8 cellular contexts compared by ENCODE assay signal in the genomic region with DNA sequence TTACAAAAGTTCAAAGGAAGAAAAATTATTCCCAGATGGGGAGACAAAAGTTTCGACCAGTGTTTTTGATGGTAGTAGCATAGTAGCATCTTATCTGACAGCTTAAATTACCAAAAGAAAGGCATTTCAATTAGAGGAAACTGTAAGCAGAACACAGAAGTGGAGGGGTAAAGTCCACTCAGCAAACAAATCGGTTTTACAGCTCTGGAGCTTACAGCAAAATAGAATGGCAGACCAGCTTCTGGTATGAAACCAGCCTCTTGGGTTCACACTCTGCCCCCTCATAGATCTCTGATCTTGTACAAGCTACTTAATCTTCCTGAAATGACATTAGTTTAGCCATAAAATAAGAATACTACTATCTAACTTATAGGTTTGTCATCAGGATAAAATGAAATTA.
"Had no signal": no experiment of that assay in that cellular context is flagged by ENCODE, and none has a peak within 500 bp of the region (broad histone marks: within the 10 kb centered on the region; RNA-seq: fewer than 3 reads in every experiment).

No MANE protein-coding gene starts in this region.

- FAIRE-seq: H1, H54, K562 had no signal

- H3K27ac ChIP-seq: HL-60 had no signal

- H3K4me2 ChIP-seq: GM23338 had no signal

- DNase-seq: H9, HCEC 1CT, IMR-90 had no signal

- H3K4me3 ChIP-seq: GM23338, K562 had no signal

- H2AFZ ChIP-seq: GM23338 had no signal

- ATAC-seq: GM23338, K562 had no signal
